In genomic region chr1:180027949-180028445, GRCh38 we compare ENCODE assay signal across 14 cellular contexts.
A peak's percentile ranks its signal among the peaks of the same experiment; 100 is the strongest.
DNase-seq lines count a peak whose midpoint lies in the region; ATAC-seq and TF ChIP-seq lines count a peak whose summit lies in the region.
"Had no signal": no experiment of that assay in that cellular context is flagged by ENCODE, and none has a peak within 500 bp of the region (broad histone marks: within the 10 kb centered on the region; RNA-seq: fewer than 3 reads in every experiment).

No MANE protein-coding gene starts in this region.

- H3K27ac ChIP-seq in ACC112 (ENCODE audit: low read depth, low read length) (peak overlapping the region; percentile 96), HL-60 (replicated peaks) (peak overlapping the region; percentile 2), liver (ENCODE audit: low read depth in 1 of 2, low read length in 2 of 2) (peak overlapping the region; percentile 35 to 49), body of pancreas (no peak overlapping the region)
- H3K27ac ChIP-seq: BLaER1 had no signal

- peak; percentile 17 to 43 for DNase-seq in HL-60 (ENCODE audit: low read depth in 1 of 2, low spot score in 1 of 2)
- no peak for DNase-seq in chondrocyte (ENCODE audit: low spot score)
- DNase-seq in MG63 = no peak
- no peak for DNase-seq in cerebellum (ENCODE audit: low spot score)
- DNase-seq in body of pancreas = no peak
- DNase-seq in D341Med (ENCODE audit: low spot score) = no peak
- DNase-seq: activated naive CD8-positive, alpha-beta T cell treated with anti-CD3 and anti-CD28 coated beads for 36 hours; effector CD4-positive, alpha-beta T cell; NCI-H1930; T-helper 2 cell had no signal

- intact Hi-C loops in body of pancreas (cut with DNase I) = no loop called here

- peaks cover 11% of the 10 kb centered on the region for H3K79me2 ChIP-seq in ACC112 (ENCODE audit: control insufficient read depth, insufficient read depth, low read length, unreplicated experiment)

- H3K36me3 ChIP-seq in ACC112 (ENCODE audit: insufficient read depth, low read length) (peaks cover 17% of the 10 kb centered on the region), liver (ENCODE audit: control insufficient read depth in 4 of 4, insufficient read depth in 3 of 4, low read depth in 1 of 4, low read length in 3 of 4) (peaks cover 2 to 23% (median 18%) of the 10 kb centered on the region in 4 donors), MG63 (peaks cover 28% of the 10 kb centered on the region), body of pancreas (replicated peaks in 1 of 2; ENCODE audit: insufficient read depth in 1 of 2, low read depth in 2 of 2) (peaks cover 0 to 15% of the 10 kb centered on the region in 2 donors)

- peak overlapping the region; percentile 16 for H3K4me3 Mint-ChIP-seq in chondrocyte (ENCODE audit: unreplicated experiment)
- H3K4me3 Mint-ChIP-seq: activated naive CD8-positive, alpha-beta T cell treated with anti-CD3 and anti-CD28 coated beads for 36 hours; type B pancreatic cell had no signal

- H3K4me1 Mint-ChIP-seq in chondrocyte (ENCODE audit: low read depth) = peaks cover 33% of the 10 kb centered on the region

- ATAC-seq in body of pancreas = no peak

- no peak for TF ChIP-seq POLR2A in body of pancreas (IDR thresholded peaks at IDR 0.05)

- H3K4me3 ChIP-seq in ACC112 (ENCODE audit: low read depth, low read length) (no peak overlapping the region), HL-60 (replicated peaks; ENCODE audit: insufficient read depth, low read length) (no peak overlapping the region), liver (ENCODE audit: low read depth in 1 of 3, low read length in 3 of 3) (no peak overlapping the region), MG63 (no peak overlapping the region), body of pancreas (no peak overlapping the region)
- H3K4me3 ChIP-seq: BLaER1 had no signal

- H2AFZ ChIP-seq in ACC112 (ENCODE audit: low read length, unreplicated experiment) = no peak overlapping the region

- peak in 1 of 2 donors; percentile 22 for TF ChIP-seq RAD21 in liver (IDR thresholded peaks at IDR 0.05)

- H3K36me3 Mint-ChIP-seq in chondrocyte (ENCODE audit: low read depth) = peaks cover 12% of the 10 kb centered on the region

- no peaks in the 10 kb centered on the region for H3K9me3 Mint-ChIP-seq in chondrocyte (ENCODE audit: low read depth)
- H3K9me3 Mint-ChIP-seq: activated naive CD8-positive, alpha-beta T cell treated with anti-CD3 and anti-CD28 coated beads for 36 hours; type B pancreatic cell had no signal

- H3K9me3 ChIP-seq in liver (ENCODE audit: control insufficient read depth in 4 of 4, low read length in 3 of 4) (no peaks in the 10 kb centered on the region), MG63 (no peaks in the 10 kb centered on the region), body of pancreas (no peaks in the 10 kb centered on the region)
- H3K9me3 ChIP-seq: BLaER1 had no signal

- no peaks in the 10 kb centered on the region for H3K27me3 ChIP-seq in ACC112 (ENCODE audit: insufficient read depth, low read length)
- H3K27me3 ChIP-seq in HL-60 (ENCODE audit: insufficient read depth, poor library complexity, severe bottlenecking) = no peaks in the 10 kb centered on the region
- no peaks in the 10 kb centered on the region for H3K27me3 ChIP-seq in liver (ENCODE audit: control insufficient read depth in 4 of 4, insufficient read depth in 4 of 4, low read length in 3 of 4)
- H3K27me3 ChIP-seq in MG63 = no peaks in the 10 kb centered on the region
- no peaks in the 10 kb centered on the region for H3K27me3 ChIP-seq in body of pancreas
- H3K27me3 ChIP-seq: BLaER1 had no signal

- WGBS in liver = 32% methylated on average over 2 of the region's 2 CpGs
- 69 to 88% methylated on average over 2 of the region's 2 CpGs for WGBS in body of pancreas, 2 donors

- TF ChIP-seq CTCF in HL-60 (IDR thresholded peaks at IDR 0.05; ENCODE audit: insufficient read depth, low read length) (no peak), chondrocyte (IDR thresholded peaks at IDR 0.05) (no peak), liver (IDR thresholded peaks at IDR 0.05; ENCODE audit: low read depth, low read length, missing input control) (no peak), body of pancreas (IDR thresholded peaks at IDR 0.05) (no peak)

- peaks cover 48% of the 10 kb centered on the region for H3K4me1 ChIP-seq in ACC112 (ENCODE audit: control insufficient read depth, insufficient read depth, low read length, unreplicated experiment)
- peaks cover 5 to 16% (median 10%) of the 10 kb centered on the region in 4 donors for H3K4me1 ChIP-seq in liver (ENCODE audit: control insufficient read depth in 4 of 4, insufficient read depth in 4 of 4, low read length in 3 of 4)
- no peaks in the 10 kb centered on the region for H3K4me1 ChIP-seq in body of pancreas
- H3K4me1 ChIP-seq: BLaER1 had no signal

- H3K9ac ChIP-seq in liver (ENCODE audit: low read depth in 1 of 2, low read length in 2 of 2) = no peak overlapping the region
- H3K9ac ChIP-seq: BLaER1 had no signal

- peak overlapping the region; percentile 14 for H3K27ac Mint-ChIP-seq in chondrocyte (ENCODE audit: unreplicated experiment)
- H3K27ac Mint-ChIP-seq: activated naive CD8-positive, alpha-beta T cell treated with anti-CD3 and anti-CD28 coated beads for 36 hours; type B pancreatic cell had no signal

- no peaks in the 10 kb centered on the region for H3K27me3 Mint-ChIP-seq in chondrocyte (ENCODE audit: low read depth)
- H3K27me3 Mint-ChIP-seq: activated naive CD8-positive, alpha-beta T cell treated with anti-CD3 and anti-CD28 coated beads for 36 hours; type B pancreatic cell had no signal

TF ChIP-seq in liver, 16 proteins besides CTCF, POLR2A, EP300 and RAD21:
- TF ChIP-seq EGR1 (IDR thresholded peaks at IDR 0.05; ENCODE audit: low read depth in 2 of 2) (no peak), ATF3 (IDR thresholded peaks at IDR 0.05) (peak; percentile 13), SP1 (IDR thresholded peaks at IDR 0.05) (peak; percentile 24), MAX (IDR thresholded peaks at IDR 0.05) (no peak), JUND (IDR thresholded peaks at IDR 0.05) (peak in 1 of 2 donors; percentile 26), FOXA1 (IDR thresholded peaks at IDR 0.05) (no peak), ZBTB33 (IDR thresholded peaks at IDR 0.05) (no peak), TAF1 (conservative IDR thresholded peaks at IDR 0.05) (no peak), NR2F2 (IDR thresholded peaks at IDR 0.05) (no peak), REST (IDR thresholded peaks at IDR 0.05) (no peak), HNF4G (IDR thresholded peaks at IDR 0.05) (no peak), RXRA (IDR thresholded peaks at IDR 0.05) (peak; percentile 69 to 76), HNF4A (conservative IDR thresholded peaks at IDR 0.05) (peak; percentile 39 to 40), GABPA (IDR thresholded peaks at IDR 0.05 in 1 of 2, conservative IDR thresholded peaks at IDR 0.05 in 1 of 2) (no peak), FOXA2 (IDR thresholded peaks at IDR 0.05) (peak; percentile 7), YY1 (IDR thresholded peaks at IDR 0.05) (peak; percentile 33)
TF ChIP-seq in liver: peak in this region for 7.

Comparison
In these comparisons a context has a peak if more than half of its experiments do, and no peak if none do; other contexts are left out.
1. H3K27ac ChIP-seq: peak in ACC112 (single experiment), HL-60 (single experiment) and liver (2 of 2); none in body of pancreas (0 of 4).
2. DNase-seq: peak in HL-60 (2 of 2); none in chondrocyte (single experiment), MG63 (single experiment), cerebellum (single experiment), body of pancreas (0 of 4) and D341Med (single experiment).